Comparison of ENCODE assay signal across 10 cellular contexts in genomic region chr16:55829232-55829631, GRCh38. TPM values are rescaled to one million over a fixed set of nuclear protein-coding genes. Genes with fewer than 3 reads are reported as not detected.
DNase-seq lines count a peak whose midpoint lies in the region; FAIRE-seq and TF ChIP-seq lines count a peak whose summit lies in the region.
"Not testable (repeated sequence)": the region's sequence is repeated elsewhere in the genome, so short reads cannot be mapped to it uniquely, and the experiment has no call there.
"Had no signal": no experiment of that assay in that cellular context is flagged by ENCODE, and none has a peak within 500 bp of the region (broad histone marks: within the 10 kb centered on the region; RNA-seq: fewer than 3 reads in every experiment).

No MANE protein-coding gene starts in this region.

- FAIRE-seq in HTR-8/SVneo (lab: Jason Lieb, UNC): peak; percentile 38
- peak; percentile 52 for FAIRE-seq in bronchial epithelial cell (lab: Jason Lieb, UNC)

- TF ChIP-seq POLR2A in vagina (IDR thresholded peaks at IDR 0.05): not testable (repeated sequence)

- H3K27me3 Mint-ChIP-seq in osteocyte (ENCODE audit: unreplicated experiment): not testable (repeated sequence)

- not testable (repeated sequence) for H3K4me3 ChIP-seq in bronchial epithelial cell (ENCODE audit: low read depth, low read length); vagina

- H3K36me3 Mint-ChIP-seq in osteocyte (ENCODE audit: unreplicated experiment): not testable (repeated sequence)

- not testable (repeated sequence) for H3K9me3 Mint-ChIP-seq in osteocyte (ENCODE audit: unreplicated experiment)

- not testable (repeated sequence) for H3K4me1 ChIP-seq in vagina

- not testable (repeated sequence) for H3K27me3 ChIP-seq in bronchial epithelial cell (ENCODE audit: control insufficient read depth, insufficient read depth, low read length); vagina

- TF ChIP-seq CTCF in bronchial epithelial cell (IDR thresholded peaks at IDR 0.05; ENCODE audit: insufficient read depth, low read length, severe bottlenecking); osteocyte (IDR thresholded peaks at IDR 0.05); vagina (IDR thresholded peaks at IDR 0.05): not testable (repeated sequence)

- H3K4me3 Mint-ChIP-seq in osteocyte (ENCODE audit: unreplicated experiment): not testable (repeated sequence)

- intact Hi-C loops in vagina (cut with DNase I): not testable (repeated sequence)

- H3K27ac ChIP-seq in vagina: not testable (repeated sequence)

- H3K27ac Mint-ChIP-seq in osteocyte (ENCODE audit: unreplicated experiment): not testable (repeated sequence)

- not testable (repeated sequence) for H3K4me1 Mint-ChIP-seq in osteocyte (ENCODE audit: unreplicated experiment)

- not testable (repeated sequence) for H3K36me3 ChIP-seq in bronchial epithelial cell (ENCODE audit: control insufficient read depth, insufficient read depth, low read length); vagina

- not testable (repeated sequence) for H3K9me3 ChIP-seq in vagina

- DNase-seq in HTR-8/SVneo (ENCODE audit: insufficient read length, low spot score); bronchial epithelial cell (ENCODE audit: low read depth): not testable (repeated sequence)
- DNase-seq in ecto neural progenitor cell (ENCODE audit: low spot score): peak; percentile 32
- peak; percentile 60 for DNase-seq in osteocyte (ENCODE audit: extremely low spot score, unreplicated experiment)
- peak; percentile 65 to 93 for DNase-seq in vagina (ENCODE audit: extremely low spot score in 2 of 2)

RNA-seq across cellular contexts. Expression of gene CES1, which starts 3.7 kb away (rescaled TPM):
- total RNA-seq in bronchial epithelial cell: 0.26 TPM in 2 replicates
- total RNA-seq in osteocyte: not detected in 2 replicates
- 10.1 TPM for total RNA-seq in vagina
- total RNA-seq: CD8-positive, alpha-beta T cell had no signal

RNA-seq across cellular contexts. Expression of gene CES5A, which starts 45.9 kb away (rescaled TPM):
- total RNA-seq in bronchial epithelial cell (not detected in 2 replicates), osteocyte (not detected in 2 replicates), vagina (not detected)
- total RNA-seq: B cell; Caco-2; Calu3; CD4-positive, alpha-beta T cell; CD8-positive, alpha-beta T cell had no signal
